Comparison of ENCODE assay signal across 8 cellular contexts in the genomic region with DNA sequence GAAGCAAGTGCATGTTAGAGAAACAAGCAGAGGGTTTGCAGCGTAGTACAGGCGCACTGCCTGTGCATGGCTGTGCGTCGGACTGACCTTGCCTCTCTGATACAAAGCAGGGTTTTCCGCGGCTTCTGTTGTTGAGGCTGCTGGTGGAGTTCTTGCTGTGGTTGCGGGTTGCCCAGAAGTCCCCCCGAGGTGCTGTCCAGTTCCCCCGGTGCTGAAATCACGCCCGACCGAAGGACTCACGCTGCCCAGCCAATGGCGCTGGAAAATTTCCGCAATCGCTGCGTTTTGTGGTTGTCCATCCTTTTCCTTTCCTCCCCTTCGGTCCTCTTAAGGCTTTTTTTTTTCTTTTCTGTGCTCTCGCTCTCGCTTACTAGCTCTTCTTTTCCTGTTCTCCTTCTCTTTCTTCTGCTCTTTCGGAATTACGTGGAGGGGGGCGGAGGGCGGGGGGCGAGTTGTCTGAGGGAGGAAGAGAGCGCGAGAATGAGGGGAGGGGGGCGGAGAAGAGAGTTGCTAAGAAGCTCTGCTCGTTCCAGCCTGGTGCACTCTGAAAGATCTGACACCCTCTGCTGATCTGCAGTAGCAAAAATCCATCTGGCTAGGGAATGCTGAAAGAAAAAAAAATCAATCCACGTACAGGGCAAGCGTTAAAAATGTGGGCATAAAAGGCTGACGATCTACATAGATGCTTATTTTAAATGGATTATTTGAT. TPM values are rescaled to one million over a fixed set of nuclear protein-coding genes. Genes with fewer than 3 reads are reported as not detected.
DNase-seq lines count a peak whose midpoint lies in the region; ATAC-seq, FAIRE-seq and TF ChIP-seq lines count a peak whose summit lies in the region.

A gene with protein sequence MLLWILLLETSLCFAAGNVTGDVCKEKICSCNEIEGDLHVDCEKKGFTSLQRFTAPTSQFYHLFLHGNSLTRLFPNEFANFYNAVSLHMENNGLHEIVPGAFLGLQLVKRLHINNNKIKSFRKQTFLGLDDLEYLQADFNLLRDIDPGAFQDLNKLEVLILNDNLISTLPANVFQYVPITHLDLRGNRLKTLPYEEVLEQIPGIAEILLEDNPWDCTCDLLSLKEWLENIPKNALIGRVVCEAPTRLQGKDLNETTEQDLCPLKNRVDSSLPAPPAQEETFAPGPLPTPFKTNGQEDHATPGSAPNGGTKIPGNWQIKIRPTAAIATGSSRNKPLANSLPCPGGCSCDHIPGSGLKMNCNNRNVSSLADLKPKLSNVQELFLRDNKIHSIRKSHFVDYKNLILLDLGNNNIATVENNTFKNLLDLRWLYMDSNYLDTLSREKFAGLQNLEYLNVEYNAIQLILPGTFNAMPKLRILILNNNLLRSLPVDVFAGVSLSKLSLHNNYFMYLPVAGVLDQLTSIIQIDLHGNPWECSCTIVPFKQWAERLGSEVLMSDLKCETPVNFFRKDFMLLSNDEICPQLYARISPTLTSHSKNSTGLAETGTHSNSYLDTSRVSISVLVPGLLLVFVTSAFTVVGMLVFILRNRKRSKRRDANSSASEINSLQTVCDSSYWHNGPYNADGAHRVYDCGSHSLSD (minus strand): TSS at position 558 of the 709 bp plus-strand sequence. CDS start 967 bp downstream, outside the sequence.

- H3K4me1 ChIP-seq in liver (ENCODE audit: control insufficient read depth in 4 of 4, insufficient read depth in 4 of 4, low read length in 3 of 4) (peaks cover 0 to 10% (median under 1%) of the 10 kb centered on the region in 4 donors), esophagus squamous epithelium (peaks cover 0 to 39% (median 0%) of the 10 kb centered on the region in 3 donors)

- peaks cover 32% of the 10 kb centered on the region for H3K27me3 ChIP-seq in bronchial epithelial cell (ENCODE audit: control insufficient read depth, insufficient read depth, low read length)
- peaks cover 0 to 17% (median 12%) of the 10 kb centered on the region in 4 donors for H3K27me3 ChIP-seq in liver (ENCODE audit: control insufficient read depth in 4 of 4, insufficient read depth in 4 of 4, low read length in 3 of 4)
- H3K27me3 ChIP-seq in esophagus squamous epithelium, result peaks cover 0 to 71% (median 9%) of the 10 kb centered on the region in 4 donors

- H3K36me3 ChIP-seq in bronchial epithelial cell (ENCODE audit: control insufficient read depth, insufficient read depth, low read length) (no peaks in the 10 kb centered on the region), liver (ENCODE audit: control insufficient read depth in 4 of 4, insufficient read depth in 3 of 4, low read depth in 1 of 4, low read length in 3 of 4) (no peaks in the 10 kb centered on the region), esophagus squamous epithelium (no peaks in the 10 kb centered on the region)

- no peak within 1 kb of the TSS for H3K27ac Mint-ChIP-seq in activated naive CD4-positive, alpha-beta T cell treated with anti-CD3 and anti-CD28 coated beads for 36 hours

- 4% methylated on average over 32 of the region's 32 CpGs for WGBS in liver
- WGBS in esophagus squamous epithelium, 2 donors, result 6 to 11% methylated on average over 26 to 32 of the region's 32 CpGs

- H3K27ac ChIP-seq in liver (ENCODE audit: low read depth in 1 of 2, low read length in 2 of 2) (no peak within 1 kb of the TSS), esophagus squamous epithelium (no peak within 1 kb of the TSS)

- H3K36me3 Mint-ChIP-seq in activated naive CD4-positive, alpha-beta T cell treated with anti-CD3 and anti-CD28 coated beads for 36 hours (ENCODE audit: low read depth), result no peaks in the 10 kb centered on the region

- H3K9me3 ChIP-seq in liver (ENCODE audit: control insufficient read depth in 4 of 4, low read length in 3 of 4), result peaks cover 0 to 7% (median 0%) of the 10 kb centered on the region in 4 donors
- no peaks in the 10 kb centered on the region for H3K9me3 ChIP-seq in esophagus squamous epithelium

- no peak for FAIRE-seq in bronchial epithelial cell (lab: Jason Lieb, UNC)

- ATAC-seq in HG02938 (IDR thresholded peaks at IDR 0.05; ENCODE audit: unreplicated experiment), result no peak

- no peak for TF ChIP-seq POLR2A in esophagus squamous epithelium (IDR thresholded peaks at IDR 0.05)

- H3K4me3 Mint-ChIP-seq in activated naive CD4-positive, alpha-beta T cell treated with anti-CD3 and anti-CD28 coated beads for 36 hours, result no peak within 1 kb of the TSS

- CTCF ChIA-PET in activated naive CD4-positive, alpha-beta T cell treated with anti-CD3 and anti-CD28 coated beads for 36 hours (lab: Charles Lee), result no interaction called here

- H3K27me3 Mint-ChIP-seq in activated naive CD4-positive, alpha-beta T cell treated with anti-CD3 and anti-CD28 coated beads for 36 hours (ENCODE audit: low read depth), result peaks cover 62% of the 10 kb centered on the region

- H3K4me3 ChIP-seq in bronchial epithelial cell (ENCODE audit: low read depth, low read length) (no peak within 1 kb of the TSS), liver (ENCODE audit: low read depth in 1 of 3, low read length in 3 of 3) (no peak within 1 kb of the TSS), esophagus squamous epithelium (no peak within 1 kb of the TSS)

- intact Hi-C loops in activated naive CD4-positive, alpha-beta T cell treated with anti-CD3 and anti-CD28 coated beads for 36 hours (cut with micrococcal nuclease), result no loop called here
- intact Hi-C loops in esophagus squamous epithelium (cut with DNase I), result no loop called here

- DNase-seq in activated naive CD4-positive, alpha-beta T cell treated with anti-CD3 and anti-CD28 coated beads for 36 hours, result peak; percentile 29
- no peak for DNase-seq in activated naive CD4-positive, alpha-beta T cell (lab: John Stamatoyannopoulos, UW)
- DNase-seq in NCI-H510A treated with DMSO at 0.1 percent for 48 hours (lab: John Stamatoyannopoulos, UW) (peak; percentile 40), bronchial epithelial cell (ENCODE audit: low read depth) (peak; percentile 14), HPDE6-E6E7 (ENCODE audit: extremely low spot score) (no peak), esophagus squamous epithelium (lab: John Stamatoyannopoulos, UW) (no peak)

- no peak for TF ChIP-seq RAD21 in liver (IDR thresholded peaks at IDR 0.05)

- peaks cover 10% of the 10 kb centered on the region for H3K4me1 Mint-ChIP-seq in activated naive CD4-positive, alpha-beta T cell treated with anti-CD3 and anti-CD28 coated beads for 36 hours (ENCODE audit: low read depth)

- TF ChIP-seq CTCF in bronchial epithelial cell (IDR thresholded peaks at IDR 0.05; ENCODE audit: insufficient read depth, low read length, severe bottlenecking), result no peak
- no peak for TF ChIP-seq CTCF in liver (IDR thresholded peaks at IDR 0.05; ENCODE audit: low read depth, low read length, missing input control)
- TF ChIP-seq CTCF in esophagus squamous epithelium (IDR thresholded peaks at IDR 0.05), result no peak

- H3K9me3 Mint-ChIP-seq in activated naive CD4-positive, alpha-beta T cell treated with anti-CD3 and anti-CD28 coated beads for 36 hours, result no peaks in the 10 kb centered on the region

- H3K9ac ChIP-seq in liver (ENCODE audit: low read depth in 1 of 2, low read length in 2 of 2), result no peak within 1 kb of the TSS

TF ChIP-seq in liver, 16 proteins besides CTCF, POLR2A, EP300 and RAD21:
- no peak for TF ChIP-seq SP1 (IDR thresholded peaks at IDR 0.05)
- TF ChIP-seq, protein P1, sequence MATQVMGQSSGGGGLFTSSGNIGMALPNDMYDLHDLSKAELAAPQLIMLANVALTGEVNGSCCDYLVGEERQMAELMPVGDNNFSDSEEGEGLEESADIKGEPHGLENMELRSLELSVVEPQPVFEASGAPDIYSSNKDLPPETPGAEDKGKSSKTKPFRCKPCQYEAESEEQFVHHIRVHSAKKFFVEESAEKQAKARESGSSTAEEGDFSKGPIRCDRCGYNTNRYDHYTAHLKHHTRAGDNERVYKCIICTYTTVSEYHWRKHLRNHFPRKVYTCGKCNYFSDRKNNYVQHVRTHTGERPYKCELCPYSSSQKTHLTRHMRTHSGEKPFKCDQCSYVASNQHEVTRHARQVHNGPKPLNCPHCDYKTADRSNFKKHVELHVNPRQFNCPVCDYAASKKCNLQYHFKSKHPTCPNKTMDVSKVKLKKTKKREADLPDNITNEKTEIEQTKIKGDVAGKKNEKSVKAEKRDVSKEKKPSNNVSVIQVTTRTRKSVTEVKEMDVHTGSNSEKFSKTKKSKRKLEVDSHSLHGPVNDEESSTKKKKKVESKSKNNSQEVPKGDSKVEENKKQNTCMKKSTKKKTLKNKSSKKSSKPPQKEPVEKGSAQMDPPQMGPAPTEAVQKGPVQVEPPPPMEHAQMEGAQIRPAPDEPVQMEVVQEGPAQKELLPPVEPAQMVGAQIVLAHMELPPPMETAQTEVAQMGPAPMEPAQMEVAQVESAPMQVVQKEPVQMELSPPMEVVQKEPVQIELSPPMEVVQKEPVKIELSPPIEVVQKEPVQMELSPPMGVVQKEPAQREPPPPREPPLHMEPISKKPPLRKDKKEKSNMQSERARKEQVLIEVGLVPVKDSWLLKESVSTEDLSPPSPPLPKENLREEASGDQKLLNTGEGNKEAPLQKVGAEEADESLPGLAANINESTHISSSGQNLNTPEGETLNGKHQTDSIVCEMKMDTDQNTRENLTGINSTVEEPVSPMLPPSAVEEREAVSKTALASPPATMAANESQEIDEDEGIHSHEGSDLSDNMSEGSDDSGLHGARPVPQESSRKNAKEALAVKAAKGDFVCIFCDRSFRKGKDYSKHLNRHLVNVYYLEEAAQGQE (IDR thresholded peaks at IDR 0.05), result peak; percentile 98

RNA-seq across cellular contexts. Expression of the gene that starts here (rescaled TPM):
- total RNA-seq in activated naive CD4-positive, alpha-beta T cell treated with anti-CD3 and anti-CD28 coated beads for 36 hours, result not detected
- total RNA-seq in bronchial epithelial cell, result not detected in 2 replicates
- total RNA-seq in liver, result not detected
- not detected for polyA plus RNA-seq in liver
- total RNA-seq in esophagus squamous epithelium, result not detected

Comparison
In these comparisons a context has a peak if more than half of its experiments do, and no peak if none do; other contexts are left out.
1. Peak in DNase-seq in activated naive CD4-positive, alpha-beta T cell treated with anti-CD3 and anti-CD28 coated beads for 36 hours; RNA of the gene not detected or under 1 TPM.
2. Peak in DNase-seq in bronchial epithelial cell; RNA of the gene not detected or under 1 TPM.